In the genomic region with DNA sequence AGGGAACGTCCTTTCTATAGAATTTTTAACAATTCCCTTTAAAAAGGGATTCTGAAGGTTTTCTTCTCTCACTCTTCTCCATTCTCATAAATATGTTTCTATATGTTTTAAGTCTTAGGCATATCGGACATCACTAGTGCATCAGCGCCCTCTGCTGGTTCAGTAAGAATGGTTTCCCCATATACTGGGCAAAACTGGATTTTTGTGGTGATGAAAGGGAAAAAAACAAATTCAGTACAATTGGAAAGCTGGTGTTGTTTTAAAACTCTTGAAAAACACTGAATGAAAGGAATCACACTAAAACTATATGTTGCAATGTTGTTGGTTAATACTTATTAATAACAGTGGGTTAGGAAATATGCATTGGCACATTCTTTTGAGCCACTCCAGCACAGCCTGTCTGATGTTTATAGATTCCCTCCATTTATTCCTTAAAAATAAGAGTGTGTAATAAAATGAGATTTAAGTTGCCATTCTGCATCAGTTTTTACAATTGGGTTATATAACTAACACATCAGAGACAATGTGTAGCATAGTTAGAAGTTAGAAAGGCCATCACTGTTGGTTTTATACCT, we compare ENCODE assay signal across 2 cellular contexts.
A peak's percentile ranks its signal among the peaks of the same experiment; 100 is the strongest.
TF ChIP-seq lines count a peak whose summit lies in the region.

No MANE protein-coding gene starts in this region.

TF ChIP-seq in HEK293, 187 proteins besides CTCF, POLR2A, EP300 and RAD21 (continued from another document and continues in another):
- TF ChIP-seq, protein P1, sequence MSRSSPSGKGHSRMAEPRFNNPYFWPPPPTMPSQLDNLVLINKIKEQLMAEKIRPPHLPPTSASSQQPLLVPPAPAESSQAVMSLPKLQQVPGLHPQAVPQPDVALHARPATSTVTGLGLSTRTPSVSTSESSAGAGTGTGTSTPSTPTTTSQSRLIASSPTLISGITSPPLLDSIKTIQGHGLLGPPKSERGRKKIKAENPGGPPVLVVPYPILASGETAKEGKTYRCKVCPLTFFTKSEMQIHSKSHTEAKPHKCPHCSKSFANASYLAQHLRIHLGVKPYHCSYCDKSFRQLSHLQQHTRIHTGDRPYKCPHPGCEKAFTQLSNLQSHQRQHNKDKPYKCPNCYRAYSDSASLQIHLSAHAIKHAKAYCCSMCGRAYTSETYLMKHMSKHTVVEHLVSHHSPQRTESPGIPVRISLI (tag by site-specific recombination; IDR thresholded peaks at IDR 0.05), result no peak
- TF ChIP-seq ZNF292 (tag by site-specific recombination; IDR thresholded peaks at IDR 0.05; ENCODE audit: borderline replicate concordance, low read depth) (no peak), ZNF654 (tag by site-specific recombination; IDR thresholded peaks at IDR 0.05; ENCODE audit: low read depth) (peak; percentile 82), ZNF416 (tag by site-specific recombination; IDR thresholded peaks at IDR 0.05) (no peak), ZEB2 (tag by site-specific recombination; IDR thresholded peaks at IDR 0.05) (no peak), ZNF514 (tag by site-specific recombination; IDR thresholded peaks at IDR 0.05) (no peak), ZNF266 (tag by site-specific recombination; IDR thresholded peaks at IDR 0.05; ENCODE audit: low read depth) (no peak), ZNF558 (tag by site-specific recombination; IDR thresholded peaks at IDR 0.05) (no peak), ZNF350 (tag by site-specific recombination; IDR thresholded peaks at IDR 0.05) (no peak), RBAK (tag by site-specific recombination; IDR thresholded peaks at IDR 0.05) (no peak), ZNF624 (tag by site-specific recombination; IDR thresholded peaks at IDR 0.05) (no peak), ZNF664 (tag by site-specific recombination; IDR thresholded peaks at IDR 0.05) (no peak)
- TF ChIP-seq, protein P2, sequence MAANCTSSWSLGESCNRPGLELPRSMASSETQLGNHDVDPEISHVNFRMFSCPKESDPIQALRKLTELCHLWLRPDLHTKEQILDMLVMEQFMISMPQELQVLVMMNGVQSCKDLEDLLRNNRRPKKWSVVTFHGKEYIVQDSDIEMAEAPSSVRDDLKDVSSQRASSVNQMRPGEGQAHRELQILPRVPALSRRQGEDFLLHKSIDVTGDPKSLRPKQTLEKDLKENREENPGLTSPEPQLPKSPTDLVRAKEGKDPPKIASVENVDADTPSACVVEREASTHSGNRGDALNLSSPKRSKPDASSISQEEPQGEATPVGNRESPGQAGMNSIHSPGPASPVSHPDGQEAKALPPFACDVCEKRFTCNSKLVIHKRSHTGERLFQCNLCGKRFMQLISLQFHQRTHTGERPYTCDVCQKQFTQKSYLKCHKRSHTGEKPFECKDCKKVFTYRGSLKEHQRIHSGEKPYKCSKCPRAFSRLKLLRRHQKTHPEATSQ (tag by site-specific recombination; IDR thresholded peaks at IDR 0.05), result no peak
- TF ChIP-seq, protein P3, sequence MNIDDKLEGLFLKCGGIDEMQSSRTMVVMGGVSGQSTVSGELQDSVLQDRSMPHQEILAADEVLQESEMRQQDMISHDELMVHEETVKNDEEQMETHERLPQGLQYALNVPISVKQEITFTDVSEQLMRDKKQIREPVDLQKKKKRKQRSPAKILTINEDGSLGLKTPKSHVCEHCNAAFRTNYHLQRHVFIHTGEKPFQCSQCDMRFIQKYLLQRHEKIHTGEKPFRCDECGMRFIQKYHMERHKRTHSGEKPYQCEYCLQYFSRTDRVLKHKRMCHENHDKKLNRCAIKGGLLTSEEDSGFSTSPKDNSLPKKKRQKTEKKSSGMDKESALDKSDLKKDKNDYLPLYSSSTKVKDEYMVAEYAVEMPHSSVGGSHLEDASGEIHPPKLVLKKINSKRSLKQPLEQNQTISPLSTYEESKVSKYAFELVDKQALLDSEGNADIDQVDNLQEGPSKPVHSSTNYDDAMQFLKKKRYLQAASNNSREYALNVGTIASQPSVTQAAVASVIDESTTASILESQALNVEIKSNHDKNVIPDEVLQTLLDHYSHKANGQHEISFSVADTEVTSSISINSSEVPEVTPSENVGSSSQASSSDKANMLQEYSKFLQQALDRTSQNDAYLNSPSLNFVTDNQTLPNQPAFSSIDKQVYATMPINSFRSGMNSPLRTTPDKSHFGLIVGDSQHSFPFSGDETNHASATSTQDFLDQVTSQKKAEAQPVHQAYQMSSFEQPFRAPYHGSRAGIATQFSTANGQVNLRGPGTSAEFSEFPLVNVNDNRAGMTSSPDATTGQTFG (tag by site-specific recombination; IDR thresholded peaks at IDR 0.05; ENCODE audit: borderline replicate concordance), result no peak
- TF ChIP-seq, protein P4, sequence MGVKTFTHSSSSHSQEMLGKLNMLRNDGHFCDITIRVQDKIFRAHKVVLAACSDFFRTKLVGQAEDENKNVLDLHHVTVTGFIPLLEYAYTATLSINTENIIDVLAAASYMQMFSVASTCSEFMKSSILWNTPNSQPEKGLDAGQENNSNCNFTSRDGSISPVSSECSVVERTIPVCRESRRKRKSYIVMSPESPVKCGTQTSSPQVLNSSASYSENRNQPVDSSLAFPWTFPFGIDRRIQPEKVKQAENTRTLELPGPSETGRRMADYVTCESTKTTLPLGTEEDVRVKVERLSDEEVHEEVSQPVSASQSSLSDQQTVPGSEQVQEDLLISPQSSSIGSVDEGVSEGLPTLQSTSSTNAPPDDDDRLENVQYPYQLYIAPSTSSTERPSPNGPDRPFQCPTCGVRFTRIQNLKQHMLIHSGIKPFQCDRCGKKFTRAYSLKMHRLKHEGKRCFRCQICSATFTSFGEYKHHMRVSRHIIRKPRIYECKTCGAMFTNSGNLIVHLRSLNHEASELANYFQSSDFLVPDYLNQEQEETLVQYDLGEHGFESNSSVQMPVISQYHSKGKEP (tag by site-specific recombination; IDR thresholded peaks at IDR 0.05), result no peak
- TF ChIP-seq, protein P5, sequence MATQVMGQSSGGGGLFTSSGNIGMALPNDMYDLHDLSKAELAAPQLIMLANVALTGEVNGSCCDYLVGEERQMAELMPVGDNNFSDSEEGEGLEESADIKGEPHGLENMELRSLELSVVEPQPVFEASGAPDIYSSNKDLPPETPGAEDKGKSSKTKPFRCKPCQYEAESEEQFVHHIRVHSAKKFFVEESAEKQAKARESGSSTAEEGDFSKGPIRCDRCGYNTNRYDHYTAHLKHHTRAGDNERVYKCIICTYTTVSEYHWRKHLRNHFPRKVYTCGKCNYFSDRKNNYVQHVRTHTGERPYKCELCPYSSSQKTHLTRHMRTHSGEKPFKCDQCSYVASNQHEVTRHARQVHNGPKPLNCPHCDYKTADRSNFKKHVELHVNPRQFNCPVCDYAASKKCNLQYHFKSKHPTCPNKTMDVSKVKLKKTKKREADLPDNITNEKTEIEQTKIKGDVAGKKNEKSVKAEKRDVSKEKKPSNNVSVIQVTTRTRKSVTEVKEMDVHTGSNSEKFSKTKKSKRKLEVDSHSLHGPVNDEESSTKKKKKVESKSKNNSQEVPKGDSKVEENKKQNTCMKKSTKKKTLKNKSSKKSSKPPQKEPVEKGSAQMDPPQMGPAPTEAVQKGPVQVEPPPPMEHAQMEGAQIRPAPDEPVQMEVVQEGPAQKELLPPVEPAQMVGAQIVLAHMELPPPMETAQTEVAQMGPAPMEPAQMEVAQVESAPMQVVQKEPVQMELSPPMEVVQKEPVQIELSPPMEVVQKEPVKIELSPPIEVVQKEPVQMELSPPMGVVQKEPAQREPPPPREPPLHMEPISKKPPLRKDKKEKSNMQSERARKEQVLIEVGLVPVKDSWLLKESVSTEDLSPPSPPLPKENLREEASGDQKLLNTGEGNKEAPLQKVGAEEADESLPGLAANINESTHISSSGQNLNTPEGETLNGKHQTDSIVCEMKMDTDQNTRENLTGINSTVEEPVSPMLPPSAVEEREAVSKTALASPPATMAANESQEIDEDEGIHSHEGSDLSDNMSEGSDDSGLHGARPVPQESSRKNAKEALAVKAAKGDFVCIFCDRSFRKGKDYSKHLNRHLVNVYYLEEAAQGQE (tag by site-specific recombination; IDR thresholded peaks at IDR 0.05), result no peak

TF ChIP-seq in SK-N-SH treated with all-trans-retinoic acid at 6 μM for 48 hours, 23 proteins besides CTCF, POLR2A, EP300 and RAD21 (continued from another document):
- TF ChIP-seq, protein P6, sequence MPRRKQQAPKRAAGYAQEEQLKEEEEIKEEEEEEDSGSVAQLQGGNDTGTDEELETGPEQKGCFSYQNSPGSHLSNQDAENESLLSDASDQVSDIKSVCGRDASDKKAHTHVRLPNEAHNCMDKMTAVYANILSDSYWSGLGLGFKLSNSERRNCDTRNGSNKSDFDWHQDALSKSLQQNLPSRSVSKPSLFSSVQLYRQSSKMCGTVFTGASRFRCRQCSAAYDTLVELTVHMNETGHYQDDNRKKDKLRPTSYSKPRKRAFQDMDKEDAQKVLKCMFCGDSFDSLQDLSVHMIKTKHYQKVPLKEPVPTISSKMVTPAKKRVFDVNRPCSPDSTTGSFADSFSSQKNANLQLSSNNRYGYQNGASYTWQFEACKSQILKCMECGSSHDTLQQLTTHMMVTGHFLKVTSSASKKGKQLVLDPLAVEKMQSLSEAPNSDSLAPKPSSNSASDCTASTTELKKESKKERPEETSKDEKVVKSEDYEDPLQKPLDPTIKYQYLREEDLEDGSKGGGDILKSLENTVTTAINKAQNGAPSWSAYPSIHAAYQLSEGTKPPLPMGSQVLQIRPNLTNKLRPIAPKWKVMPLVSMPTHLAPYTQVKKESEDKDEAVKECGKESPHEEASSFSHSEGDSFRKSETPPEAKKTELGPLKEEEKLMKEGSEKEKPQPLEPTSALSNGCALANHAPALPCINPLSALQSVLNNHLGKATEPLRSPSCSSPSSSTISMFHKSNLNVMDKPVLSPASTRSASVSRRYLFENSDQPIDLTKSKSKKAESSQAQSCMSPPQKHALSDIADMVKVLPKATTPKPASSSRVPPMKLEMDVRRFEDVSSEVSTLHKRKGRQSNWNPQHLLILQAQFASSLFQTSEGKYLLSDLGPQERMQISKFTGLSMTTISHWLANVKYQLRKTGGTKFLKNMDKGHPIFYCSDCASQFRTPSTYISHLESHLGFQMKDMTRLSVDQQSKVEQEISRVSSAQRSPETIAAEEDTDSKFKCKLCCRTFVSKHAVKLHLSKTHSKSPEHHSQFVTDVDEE (CRISPR knock-in tag; IDR thresholded peaks at IDR 0.05), result no peak
- TF ChIP-seq ISL1 (CRISPR knock-in tag; IDR thresholded peaks at IDR 0.05), result no peak
